8 cellular contexts compared by ENCODE assay signal in genomic region chr12:58425481-58426392, GRCh38.
DNase-seq lines count a peak whose midpoint lies in the region; ATAC-seq, FAIRE-seq and TF ChIP-seq lines count a peak whose summit lies in the region.

No MANE protein-coding gene starts in this region.

- no peak for TF ChIP-seq POLR2A in breast epithelium (IDR thresholded peaks at IDR 0.05)
- no peak for TF ChIP-seq POLR2A in H54 (IDR thresholded peaks at IDR 0.05; ENCODE audit: low read depth, low read length)
- no peak for TF ChIP-seq POLR2A in IMR-90 (IDR thresholded peaks at IDR 0.05; ENCODE audit: low read depth, low read length)

- H2BK120ac ChIP-seq in IMR-90 (ENCODE audit: low read depth, low read length): peak overlapping the region; percentile 97

- peak; percentile 85 for DNase-seq in MCF 10A (ENCODE audit: unreplicated experiment)
- no peak for DNase-seq in breast epithelium (ENCODE audit: low spot score in 2 of 2)
- peak; percentile 51 for DNase-seq in H54 (ENCODE audit: insufficient read length, low spot score)
- DNase-seq in IMR-90: peak; percentile 94
- peak; percentile 68 for DNase-seq in amniotic stem cell (lab: John Stamatoyannopoulos, UW)
- DNase-seq in kidney glomerular epithelial cell (lab: John Stamatoyannopoulos, UW): peak; percentile 99
- no peak for DNase-seq in type B pancreatic cell (ENCODE audit: extremely low spot score, unreplicated experiment)
- DNase-seq in Karpas-422: no peak

- POLR2A ChIA-PET in MCF 10A (lab: Yijun Ruan, JAX): interaction anchor here (0.6 to 1.6 kb wide), 15 partner anchors 8 to 616 kb away, joined by 3 to 5 read pairs (median 4); no protein-coding TSS in a partner anchor
- POLR2A ChIA-PET in IMR-90 (lab: Charles Lee; ENCODE audit: unreplicated experiment): no interaction called here

- FAIRE-seq in H54 (lab: Jason Lieb, UNC): peak; percentile 99

- peak overlapping the region; percentile 37 for H2AK9ac ChIP-seq in IMR-90 (replicated peaks; ENCODE audit: low read depth, low read length, poor library complexity)

- TF ChIP-seq RAD21 in IMR-90 (IDR thresholded peaks at IDR 0.05; ENCODE audit: low read length): 0 out of 2 replicates have a peak, but pooled peaks have one; percentile 15

- no peaks in the 10 kb centered on the region for H3K79me1 ChIP-seq in IMR-90 (ENCODE audit: low read depth in 1 of 2, low read length in 2 of 2)

- H3K79me2 ChIP-seq in Karpas-422 (ENCODE audit: low read length): no peaks in the 10 kb centered on the region

- no peaks in the 10 kb centered on the region for H3K27me3 Mint-ChIP-seq in MCF 10A (ENCODE audit: insufficient read depth, unreplicated experiment)
- no peaks in the 10 kb centered on the region for H3K27me3 Mint-ChIP-seq in type B pancreatic cell

- H3K4me2 ChIP-seq in IMR-90 (ENCODE audit: low read depth, low read length) (peak overlapping the region; percentile 89), Karpas-422 (ENCODE audit: low read depth, low read length, poor library complexity, severe bottlenecking) (no peak overlapping the region)

- H3K4ac ChIP-seq in IMR-90 (ENCODE audit: low read depth, low read length): peak overlapping the region; percentile 93

- H4K8ac ChIP-seq in IMR-90 (ENCODE audit: low read depth in 2 of 2, low read length in 2 of 2): peak overlapping the region; percentile 64 to 92

- H2BK5ac ChIP-seq in IMR-90 (ENCODE audit: low read depth, low read length, poor library complexity, severe bottlenecking): peak overlapping the region; percentile 95

- peak overlapping the region; percentile 96 for H2BK20ac ChIP-seq in IMR-90 (ENCODE audit: low read depth, low read length)

- ATAC-seq in IMR-90 (ENCODE audit: low read depth): peak; percentile 90

- H2AK5ac ChIP-seq in IMR-90 (ENCODE audit: low read depth, low read length): peak overlapping the region; percentile 83

- H3K4me1 ChIP-seq in breast epithelium (no peaks in the 10 kb centered on the region), IMR-90 (ENCODE audit: control insufficient read depth, insufficient read depth, low read length) (peaks cover 12% of the 10 kb centered on the region), Karpas-422 (ENCODE audit: low read length) (no peaks in the 10 kb centered on the region)

- dilution Hi-C loops in IMR-90 (cut with HindIII; ENCODE audit: low sequenced_read_pairs, unreplicated experiment): no loop called here

- H3K27me3 ChIP-seq in breast epithelium (no peaks in the 10 kb centered on the region), IMR-90 (ENCODE audit: control insufficient read depth, insufficient read depth, low read length) (no peaks in the 10 kb centered on the region), Karpas-422 (ENCODE audit: low read length) (no peaks in the 10 kb centered on the region)

- no peaks in the 10 kb centered on the region for H3K9me1 ChIP-seq in IMR-90 (ENCODE audit: insufficient read depth, low read length)

- H3K4me1 Mint-ChIP-seq in MCF 10A (ENCODE audit: insufficient read depth, unreplicated experiment) (peaks cover 45% of the 10 kb centered on the region), type B pancreatic cell (ENCODE audit: unreplicated experiment) (peaks cover 22% of the 10 kb centered on the region)

- H3K27ac Mint-ChIP-seq in MCF 10A (ENCODE audit: low read depth, unreplicated experiment): peak overlapping the region; percentile 97
- H3K27ac Mint-ChIP-seq in type B pancreatic cell: peak overlapping the region; percentile 85

- H4K5ac ChIP-seq in IMR-90 (ENCODE audit: low read depth, low read length): peak overlapping the region; percentile 77

- H3K36me3 ChIP-seq in breast epithelium (no peaks in the 10 kb centered on the region), IMR-90 (ENCODE audit: control insufficient read depth, insufficient read depth, low read length) (no peaks in the 10 kb centered on the region), Karpas-422 (ENCODE audit: insufficient read depth, low read length) (no peaks in the 10 kb centered on the region)

- in situ Hi-C loops in IMR-90 (cut with MboI; ENCODE audit: low sequenced_read_pairs): no loop called here

- WGBS in IMR-90 (ENCODE audit: extremely low coverage in 2 of 2, insufficient read length in 1 of 2), 2 experiments: no CpG with 5 or more reads among the region's 6 CpGs

- peak overlapping the region; percentile 92 for H3K56ac ChIP-seq in IMR-90 (ENCODE audit: extremely low read depth, insufficient read depth, low read length)

- H3K9ac ChIP-seq in IMR-90 (ENCODE audit: low read depth, low read length) (peak overlapping the region; percentile 30), Karpas-422 (ENCODE audit: low read length) (no peak overlapping the region)

- CTCF ChIA-PET in MCF 10A (lab: Yijun Ruan, JAX): interaction anchor here (0.6 to 1.6 kb wide), 5 partner anchors 8 to 498 kb away, joined by 3 to 4 read pairs (median 3); no protein-coding TSS in a partner anchor
- CTCF ChIA-PET in IMR-90 (lab: Yijun Ruan, JAX): interaction anchor here (0.8 to 2.7 kb wide), 8 partner anchors 9 to 689 kb away, joined by 3 to 10 read pairs (median 4); no protein-coding TSS in a partner anchor

- no peaks in the 10 kb centered on the region for H4K20me1 ChIP-seq in IMR-90 (ENCODE audit: insufficient read depth, low read length)
- no peaks in the 10 kb centered on the region for H4K20me1 ChIP-seq in Karpas-422 (ENCODE audit: insufficient read depth, low read depth, low read length)

- peak overlapping the region; percentile 83 for H2AFZ ChIP-seq in IMR-90 (replicated peaks; ENCODE audit: low read length, poor library complexity)
- H2AFZ ChIP-seq in Karpas-422 (ENCODE audit: low read length): no peak overlapping the region

- H3K9me2 ChIP-seq in Karpas-422 (replicated peaks; ENCODE audit: insufficient read depth, low read length): no peaks in the 10 kb centered on the region

- intact Hi-C loops in MCF 10A (cut with micrococcal nuclease): loop anchor here (1.0 to 10.0 kb wide), 2 partner anchors 105 to 489 kb away; no protein-coding TSS in a partner anchor
- intact Hi-C loops in breast epithelium (cut with DNase I; ENCODE audit: low total_unique reads): no loop called here
- intact Hi-C loops in IMR-90 (cut with micrococcal nuclease): loop anchor here (2.0 to 5.0 kb wide), 2 partner anchors 105 to 492 kb away; no protein-coding TSS in a partner anchor

- H3K14ac ChIP-seq in IMR-90 (replicated peaks; ENCODE audit: low read depth, low read length): peak overlapping the region; percentile 92

- H3K9me3 Mint-ChIP-seq in MCF 10A (ENCODE audit: unreplicated experiment) (peaks cover 12% of the 10 kb centered on the region), type B pancreatic cell (peaks cover 6% of the 10 kb centered on the region)

- H3K27ac ChIP-seq in breast epithelium (peak overlapping the region in 1 of 2 donors; percentile 64), IMR-90 (ENCODE audit: insufficient read depth, low read length) (peak overlapping the region; percentile 79), Karpas-422 (ENCODE audit: low read length) (no peak overlapping the region)

- BruUV-seq in MCF 10A (replicated peaks; lab: Mats Ljungman, UMichigan): no TSS peak
- BruUV-seq in IMR-90 (replicated peaks; lab: Mats Ljungman, UMichigan): no TSS peak

- no peak overlapping the region for H3K4me3 ChIP-seq in breast epithelium
- H3K4me3 ChIP-seq in IMR-90 (ENCODE audit: insufficient read depth, low read depth, low read length): peak overlapping the region; percentile 8; the same call in 1 of the 2 replicates
- H3K4me3 ChIP-seq in Karpas-422 (ENCODE audit: low read length): no peak overlapping the region

- peak overlapping the region; percentile 72 for H2BK15ac ChIP-seq in IMR-90 (ENCODE audit: low read depth, low read length)

- peak overlapping the region; percentile 94 for H4K91ac ChIP-seq in IMR-90 (ENCODE audit: insufficient read depth, low read depth, low read length)

- peak overlapping the region; percentile 88 for H3K18ac ChIP-seq in IMR-90 (ENCODE audit: low read depth, low read length)

- TF ChIP-seq CTCF in MCF 10A (IDR thresholded peaks at IDR 0.05; ENCODE audit: unreplicated experiment) (no peak), breast epithelium (IDR thresholded peaks at IDR 0.05) (no peak), IMR-90 (conservative IDR thresholded peaks at IDR 0.05; ENCODE audit: low read depth, low read length) (no peak), type B pancreatic cell (conservative IDR thresholded peaks at IDR 0.05) (no peak)

- H3K36me3 Mint-ChIP-seq in MCF 10A (ENCODE audit: insufficient read depth, unreplicated experiment) (no peaks in the 10 kb centered on the region), type B pancreatic cell (peaks cover 6% of the 10 kb centered on the region)

- peak overlapping the region; percentile 88 for H3K23ac ChIP-seq in IMR-90 (ENCODE audit: low read depth, low read length)

- H3K4me3 Mint-ChIP-seq in MCF 10A (ENCODE audit: unreplicated experiment) (peak overlapping the region; percentile 37), type B pancreatic cell (peak overlapping the region; percentile 59)

- no peaks in the 10 kb centered on the region for H3K9me3 ChIP-seq in breast epithelium
- no peaks in the 10 kb centered on the region for H3K9me3 ChIP-seq in IMR-90 (ENCODE audit: control insufficient read depth, insufficient read depth, low read length)
- H3K9me3 ChIP-seq in Karpas-422 (ENCODE audit: low read length): no peaks in the 10 kb centered on the region

TF ChIP-seq in IMR-90, 13 proteins besides CTCF, POLR2A, EP300 and RAD21:
- peak; percentile 49 for TF ChIP-seq BHLHE40 (IDR thresholded peaks at IDR 0.05; ENCODE audit: low read depth, low read length)
- peak; percentile 27; the same call in 1 of the 2 replicates for TF ChIP-seq CEBPB (IDR thresholded peaks at IDR 0.05; ENCODE audit: low read depth, low read length)
- no peak for TF ChIP-seq NFE2L2 (IDR thresholded peaks at IDR 0.05; ENCODE audit: low read depth, low read length)
- TF ChIP-seq FOS (IDR thresholded peaks at IDR 0.05; ENCODE audit: low read depth, low read length): peak; percentile 81

Comparison
In these comparisons a context has a peak if more than half of its experiments do, and no peak if none do; other contexts are left out.
1. DNase-seq: peak in MCF 10A (single experiment), H54 (single experiment), IMR-90 (single experiment), amniotic stem cell (single experiment) and kidney glomerular epithelial cell (single experiment); none in breast epithelium (0 of 2), type B pancreatic cell (single experiment) and Karpas-422 (single experiment).